Comparison of ENCODE assay signal across 20 cellular contexts in genomic region chr2:57726294-57726693, GRCh38.
DNase-seq lines count a peak whose midpoint lies in the region; ATAC-seq and TF ChIP-seq lines count a peak whose summit lies in the region.
"Had no signal": no experiment of that assay in that cellular context is flagged by ENCODE, and none has a peak within 500 bp of the region (broad histone marks: within the 10 kb centered on the region; RNA-seq: fewer than 3 reads in every experiment).

No MANE protein-coding gene starts in this region.

- no peaks in the 10 kb centered on the region for H3K36me3 ChIP-seq in esophagus muscularis mucosa
- H3K36me3 ChIP-seq: cardiac muscle cell, gastrocnemius medialis, right atrium auricular region, WERI-Rb-1 had no signal

- no peaks in the 10 kb centered on the region for H3K27me3 ChIP-seq in esophagus muscularis mucosa
- H3K27me3 ChIP-seq: cardiac muscle cell, gastrocnemius medialis, right atrium auricular region had no signal

- WGBS in esophagus muscularis mucosa: 52% methylated on average over 4 of the region's 4 CpGs

- no peak for TF ChIP-seq POLR2A in esophagus muscularis mucosa (IDR thresholded peaks at IDR 0.05; ENCODE audit: low read depth)

- DNase-seq in stimulated activated naive B cell treated with anti-CD40 and anti-IgM and Interleukin-4, amounts not matched to agents 10 μg/mL and 1 μg/mL and 100 μg/mL, for 72 hours: no peak
- DNase-seq in HEK293T (ENCODE audit: extremely low spot score) (no peak), esophagus muscularis mucosa (ENCODE audit: extremely low spot score) (no peak)
- DNase-seq: activated CD8-positive, alpha-beta memory T cell treated with anti-CD3 and anti-CD28 coated beads, Interleukin-2, amount 50 U/mL, for 4 hours; activated naive CD8-positive, alpha-beta T cell treated with anti-CD3 and anti-CD28 coated beads for 36 hours; endodermal cell; gastrocnemius medialis; KBM-7; mammary epithelial cell; NCI-H1417; stimulated activated CD4-positive, alpha-beta T cell treated with anti-CD3 and anti-CD28 coated beads, Interleukin-4, amount 100 ng/mL, for 1 hour; WERI-Rb-1 had no signal

- POLR2A ChIA-PET in HEK293T (lab: Yijun Ruan, JAX): no interaction called here

- H3K4me3 ChIP-seq in esophagus muscularis mucosa: no peak overlapping the region
- H3K4me3 ChIP-seq: cardiac muscle cell, gastrocnemius medialis, GM23338, right atrium auricular region had no signal

- peaks cover 0 to 3% of the 10 kb centered on the region in 2 donors for H3K9me3 Mint-ChIP-seq in stimulated activated naive B cell treated with anti-CD40 and anti-IgM and Interleukin-4, amounts not matched to agents 10 μg/mL and 1 μg/mL and 100 μg/mL, for 72 hours
- H3K9me3 Mint-ChIP-seq: endodermal cell, GM23338 had no signal

- CTCF ChIA-PET in HEK293T (lab: Yijun Ruan, JAX): no interaction called here

- peaks cover 0 to 3% of the 10 kb centered on the region in 2 donors for H3K36me3 Mint-ChIP-seq in stimulated activated naive B cell treated with anti-CD40 and anti-IgM and Interleukin-4, amounts not matched to agents 10 μg/mL and 1 μg/mL and 100 μg/mL, for 72 hours
- H3K36me3 Mint-ChIP-seq: activated naive CD8-positive, alpha-beta T cell treated with anti-CD3 and anti-CD28 coated beads for 36 hours had no signal

- H3K27ac ChIP-seq in esophagus muscularis mucosa (replicated peaks in 1 of 4): no peak overlapping the region
- H3K27ac ChIP-seq: C4-2B, cardiac muscle cell, gastrocnemius medialis, right atrium auricular region, WERI-Rb-1 had no signal

- H3K4me1 ChIP-seq in esophagus muscularis mucosa: no peaks in the 10 kb centered on the region
- H3K4me1 ChIP-seq: gastrocnemius medialis, right atrium auricular region had no signal

- TF ChIP-seq EP300 in esophagus muscularis mucosa (IDR thresholded peaks at IDR 0.05): no peak

- no peaks in the 10 kb centered on the region for H3K27me3 Mint-ChIP-seq in stimulated activated naive B cell treated with anti-CD40 and anti-IgM and Interleukin-4, amounts not matched to agents 10 μg/mL and 1 μg/mL and 100 μg/mL, for 72 hours

- intact Hi-C loops in esophagus muscularis mucosa (cut with DNase I): no loop called here

- peak; percentile 79 for ATAC-seq in GM18909 (IDR thresholded peaks at IDR 0.05; ENCODE audit: poor library complexity, unreplicated experiment)
- ATAC-seq in GM21619 (IDR thresholded peaks at IDR 0.05; ENCODE audit: unreplicated experiment): peak; percentile 68
- peak; percentile 53 for ATAC-seq in HG03342 (IDR thresholded peaks at IDR 0.05; ENCODE audit: unreplicated experiment)
- peak; percentile 65 to 67 for ATAC-seq in stimulated activated naive B cell treated with anti-CD40 and anti-IgM and Interleukin-4, amounts not matched to agents 10 μg/mL and 1 μg/mL and 100 μg/mL, for 72 hours (replicated peaks)
- ATAC-seq in HG02981 (IDR thresholded peaks at IDR 0.05; ENCODE audit: unreplicated experiment): no peak
- ATAC-seq: gastrocnemius medialis, GM23338 had no signal

- TF ChIP-seq CTCF in esophagus muscularis mucosa (IDR thresholded peaks at IDR 0.05): no peak

- H3K4me1 Mint-ChIP-seq in stimulated activated naive B cell treated with anti-CD40 and anti-IgM and Interleukin-4, amounts not matched to agents 10 μg/mL and 1 μg/mL and 100 μg/mL, for 72 hours: peaks cover 3 to 7% of the 10 kb centered on the region in 2 donors
- H3K4me1 Mint-ChIP-seq: activated naive CD8-positive, alpha-beta T cell treated with anti-CD3 and anti-CD28 coated beads for 36 hours; endodermal cell had no signal

- H3K27ac Mint-ChIP-seq in stimulated activated naive B cell treated with anti-CD40 and anti-IgM and Interleukin-4, amounts not matched to agents 10 μg/mL and 1 μg/mL and 100 μg/mL, for 72 hours: no peak overlapping the region
- H3K27ac Mint-ChIP-seq: activated naive CD8-positive, alpha-beta T cell treated with anti-CD3 and anti-CD28 coated beads for 36 hours; endodermal cell; GM23338 had no signal

- no peaks in the 10 kb centered on the region for H3K9me3 ChIP-seq in esophagus muscularis mucosa
- H3K9me3 ChIP-seq: gastrocnemius medialis, right atrium auricular region had no signal

- H3K4me3 Mint-ChIP-seq in stimulated activated naive B cell treated with anti-CD40 and anti-IgM and Interleukin-4, amounts not matched to agents 10 μg/mL and 1 μg/mL and 100 μg/mL, for 72 hours: no peak overlapping the region
- H3K4me3 Mint-ChIP-seq: activated naive CD8-positive, alpha-beta T cell treated with anti-CD3 and anti-CD28 coated beads for 36 hours; endodermal cell; GM23338 had no signal

TF ChIP-seq in HEK293T, 16 proteins besides CTCF, POLR2A, EP300 and RAD21:
- TF ChIP-seq HDGF (IDR thresholded peaks at IDR 0.05; ENCODE audit: borderline replicate concordance) (no peak), FOXA1 (IDR thresholded peaks at IDR 0.05) (no peak), CTBP1 (IDR thresholded peaks at IDR 0.05; ENCODE audit: borderline replicate concordance) (no peak), SUZ12 (IDR thresholded peaks at IDR 0.05) (no peak), ARNT (IDR thresholded peaks at IDR 0.05) (no peak)
